ENCODE assay signal across 2 cellular contexts in the genomic region with DNA sequence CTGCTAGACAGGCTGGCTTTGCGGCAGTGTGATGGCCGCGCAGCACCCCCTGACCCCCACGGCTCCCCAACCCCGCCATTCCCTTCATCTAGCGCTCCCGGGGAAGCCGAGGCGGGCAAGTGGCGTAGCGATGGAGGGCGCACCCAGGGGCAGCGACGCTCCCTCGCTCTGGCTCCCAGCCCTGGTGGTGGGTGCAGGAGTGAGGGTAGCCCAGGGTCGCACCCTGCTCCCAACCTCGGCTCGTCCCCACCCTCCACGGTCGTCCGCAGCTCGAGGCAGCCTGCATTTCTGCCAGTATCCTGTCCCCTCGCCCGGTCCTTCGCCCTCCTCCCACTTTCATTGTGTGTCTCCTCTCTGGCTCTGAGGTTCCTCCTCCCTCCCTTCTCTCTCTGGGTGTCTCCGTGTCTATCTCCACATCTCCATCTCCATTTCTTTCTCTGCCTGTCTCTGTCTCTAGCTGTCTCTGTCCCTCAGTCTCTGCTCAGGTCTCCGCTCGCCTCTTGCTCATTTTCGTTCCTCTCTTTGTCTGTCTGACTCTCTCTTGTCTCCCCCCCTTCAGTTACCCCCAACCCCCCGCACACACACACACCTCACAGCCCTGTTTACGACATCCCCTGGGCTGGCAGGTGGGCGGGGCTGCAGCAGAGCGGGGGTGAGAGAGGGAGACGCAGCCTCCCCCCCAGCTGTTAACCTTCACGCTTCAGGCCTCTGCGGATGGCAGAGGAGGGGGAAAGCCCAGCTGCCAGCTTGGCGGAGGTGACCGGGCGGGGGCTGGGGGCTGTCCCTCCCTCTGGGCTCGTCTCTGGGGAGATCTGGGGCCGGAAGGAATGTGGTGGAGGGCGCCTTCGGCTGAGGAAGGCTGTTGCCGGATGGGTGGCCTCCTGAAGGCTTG.
A peak's percentile ranks its signal among the peaks of the same experiment; 100 is the strongest.
TF ChIP-seq lines count a peak whose summit lies in the region.

No MANE protein-coding gene starts in this region.

TF ChIP-seq in Ishikawa, 13 proteins besides CTCF, POLR2A, EP300 and RAD21 (continued from another document):
- TF ChIP-seq, protein P1, sequence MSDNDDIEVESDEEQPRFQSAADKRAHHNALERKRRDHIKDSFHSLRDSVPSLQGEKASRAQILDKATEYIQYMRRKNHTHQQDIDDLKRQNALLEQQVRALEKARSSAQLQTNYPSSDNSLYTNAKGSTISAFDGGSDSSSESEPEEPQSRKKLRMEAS (IDR thresholded peaks at IDR 0.05), result no peak; the same call in 1 of the 2 replicates
- no peak for TF ChIP-seq TAF1 (IDR thresholded peaks at IDR 0.05; ENCODE audit: low read depth)
- peak; percentile 13; the same call in 1 of the 2 replicates for TF ChIP-seq ZBTB7A (IDR thresholded peaks at IDR 0.05; ENCODE audit: low read depth)
- TF ChIP-seq FOXM1 (IDR thresholded peaks at IDR 0.05; ENCODE audit: borderline replicate concordance, low read depth), result no peak
- TF ChIP-seq REST (IDR thresholded peaks at IDR 0.05; ENCODE audit: low read depth), result no peak
- TF ChIP-seq NFIC (IDR thresholded peaks at IDR 0.05), result no peak; the same call in 1 of the 2 replicates
- no peak for TF ChIP-seq CREB1 (IDR thresholded peaks at IDR 0.05; ENCODE audit: low read depth)
- TF ChIP-seq TCF12 (IDR thresholded peaks at IDR 0.05; ENCODE audit: low read depth), result peak; percentile 69
- 0 out of 2 replicates have a peak, but pooled peaks have one; percentile 5 for TF ChIP-seq TEAD4 (IDR thresholded peaks at IDR 0.05)
- TF ChIP-seq CEBPB (IDR thresholded peaks at IDR 0.05), result 0 out of 2 replicates have a peak, but pooled peaks have one; percentile 18
- TF ChIP-seq YY1 (IDR thresholded peaks at IDR 0.05; ENCODE audit: low read depth), result no peak; the same call in 1 of the 2 replicates

TF ChIP-seq in neural cell, 6 proteins besides CTCF, POLR2A, EP300 and RAD21:
- no peak for TF ChIP-seq REST (IDR thresholded peaks at IDR 0.05; ENCODE audit: borderline replicate concordance)
- TF ChIP-seq EZH2 (IDR thresholded peaks at IDR 0.05; ENCODE audit: borderline replicate concordance, insufficient read depth, low read length, poor library complexity, severe bottlenecking), result peak; percentile 33
